ENCODE assay signal across 19 cellular contexts in genomic region chr11:85815186-85815911, GRCh38. TPM values are rescaled to one million over a fixed set of nuclear protein-coding genes. Genes with fewer than 3 reads are reported as not detected.
DNase-seq lines count a peak whose midpoint lies in the region; ATAC-seq and TF ChIP-seq lines count a peak whose summit lies in the region.
"Had no signal": no experiment of that assay in that cellular context is flagged by ENCODE, and none has a peak within 500 bp of the region (broad histone marks: within the 10 kb centered on the region; RNA-seq: fewer than 3 reads in every experiment).

No MANE protein-coding gene starts in this region.

- no peak for ATAC-seq in HG03520 (IDR thresholded peaks at IDR 0.05; ENCODE audit: unreplicated experiment)
- ATAC-seq: HepG2 had no signal

- no peaks in the 10 kb centered on the region for H3K27me3 ChIP-seq in AG04450 (ENCODE audit: control insufficient read depth, insufficient read depth, low read length)
- H3K27me3 ChIP-seq: right atrium auricular region had no signal

- peaks cover 12% of the 10 kb centered on the region for H3K4me1 Mint-ChIP-seq in activated CD4-positive, alpha-beta memory T cell treated with anti-CD3 and anti-CD28 coated beads for 36 hours (ENCODE audit: low read depth)

- H3K4me3 ChIP-seq in AG04450 (ENCODE audit: low read depth, low read length) (no peak overlapping the region), HFF-Myc (replicated peaks; ENCODE audit: low read depth, low read length) (no peak overlapping the region), fibroblast of the aortic adventitia (ENCODE audit: low read depth, low read length) (no peak overlapping the region)
- H3K4me3 ChIP-seq: right atrium auricular region had no signal

- no peaks in the 10 kb centered on the region for H3K9me3 Mint-ChIP-seq in activated CD4-positive, alpha-beta memory T cell treated with anti-CD3 and anti-CD28 coated beads for 36 hours
- H3K9me3 Mint-ChIP-seq: nephron, type B pancreatic cell had no signal

- peak overlapping the region; percentile 81 for H3K27ac ChIP-seq in AG04450 (ENCODE audit: low read depth, low read length)
- H3K27ac ChIP-seq: right atrium auricular region had no signal

- DNase-seq in AG04450 (ENCODE audit: low read depth, low spot score) = peak; percentile 66
- peak; percentile 21 for DNase-seq in HFF-Myc (ENCODE audit: extremely low read depth, low read depth)
- peak; percentile 13 for DNase-seq in T1000 (lab: John Stamatoyannopoulos, UW)
- peak; percentile 37 for DNase-seq in fibroblast of the aortic adventitia (ENCODE audit: low read depth)
- no peak for DNase-seq in activated CD4-positive, alpha-beta memory T cell treated with anti-CD3 and anti-CD28 coated beads for 36 hours
- DNase-seq in NCI-H2171 (lab: John Stamatoyannopoulos, UW) = no peak
- no peak for DNase-seq in activated CD4-positive, alpha-beta T cell treated with anti-CD3 and anti-CD28 coated beads for 1 hour
- DNase-seq: activated CD4-positive, alpha-beta T cell treated with anti-CD3 and anti-CD28 coated beads, Interleukin-2, amount 50 U/mL, for 48 hours; AML-193; NCI-H1092 treated with DMSO at 0.1 percent for 48 hours; stimulated activated CD4-positive, alpha-beta T cell treated with anti-CD3 and anti-CD28 coated beads, Interleukin-2, amount 100 ng/mL, for 48 hours; stimulated activated CD8-positive, alpha-beta memory T cell treated with anti-CD3 and anti-CD28 coated beads, Interleukin-4, amount 100 ng/mL, for 48 hours had no signal

- POLR2A ChIA-PET in AG04450 (lab: Yijun Ruan, JAX) = interaction anchor here (0.8 to 2.5 kb wide), 5 partner anchors 12 to 150 kb away, joined by 3 to 15 read pairs (median 4); partner anchors contain the start of gene CREBZF
- POLR2A ChIA-PET in activated CD4-positive, alpha-beta memory T cell treated with anti-CD3 and anti-CD28 coated beads for 36 hours (lab: Charles Lee) = interaction anchor here (1.3 kb wide), 2 partner anchors 10 to 12 kb away, joined by 3 to 4 read pairs; no protein-coding TSS in a partner anchor

- H3K27ac Mint-ChIP-seq in activated CD4-positive, alpha-beta memory T cell treated with anti-CD3 and anti-CD28 coated beads for 36 hours = no peak overlapping the region
- H3K27ac Mint-ChIP-seq: nephron, type B pancreatic cell had no signal

- H3K9me3 ChIP-seq in AG04450 (ENCODE audit: control insufficient read depth, insufficient read depth, low read length) = no peaks in the 10 kb centered on the region
- H3K9me3 ChIP-seq: right atrium auricular region had no signal

- no peak overlapping the region for H3K4me3 Mint-ChIP-seq in activated CD4-positive, alpha-beta memory T cell treated with anti-CD3 and anti-CD28 coated beads for 36 hours
- H3K4me3 Mint-ChIP-seq: nephron, type B pancreatic cell had no signal

- peaks cover 3% of the 10 kb centered on the region for H3K27me3 Mint-ChIP-seq in activated CD4-positive, alpha-beta memory T cell treated with anti-CD3 and anti-CD28 coated beads for 36 hours

- no peaks in the 10 kb centered on the region for H3K36me3 Mint-ChIP-seq in activated CD4-positive, alpha-beta memory T cell treated with anti-CD3 and anti-CD28 coated beads for 36 hours
- H3K36me3 Mint-ChIP-seq: type B pancreatic cell had no signal

- CTCF ChIA-PET in AG04450 (lab: Charles Lee) = interaction anchor here (1.8 kb wide), 1 partner anchor 11 kb away, joined by 9 read pairs; no protein-coding TSS in a partner anchor
- CTCF ChIA-PET in activated CD4-positive, alpha-beta memory T cell treated with anti-CD3 and anti-CD28 coated beads for 36 hours (lab: Charles Lee) = interaction anchor here (0.5 to 2.0 kb wide), 3 partner anchors 11 to 120 kb away, joined by 3 to 11 read pairs (median 5); no protein-coding TSS in a partner anchor

- intact Hi-C loops in activated CD4-positive, alpha-beta memory T cell treated with anti-CD3 and anti-CD28 coated beads for 36 hours (cut with micrococcal nuclease) = no loop called here

- TF ChIP-seq CTCF in AG04450 (IDR thresholded peaks at IDR 0.05; ENCODE audit: low read depth, low read length) = no peak
- TF ChIP-seq CTCF in HFF-Myc (IDR thresholded peaks at IDR 0.05; ENCODE audit: low read depth, low read length, missing control alignments) = no peak
- no peak for TF ChIP-seq CTCF in fibroblast of the aortic adventitia (IDR thresholded peaks at IDR 0.05; ENCODE audit: insufficient read depth, low read length)

RNA-seq across cellular contexts. Expression of gene SYTL2, which starts 4.4 kb away (rescaled TPM):
- polyA plus RNA-seq in AG04450 (2011; rRNA removed) = 122 and 169 TPM in 2 replicates
- 52.9 and 82.3 TPM in 2 replicates for polyA minus RNA-seq in AG04450 (2011; rRNA and poly(A)+ RNA removed)
- 5.2 and 52.4 TPM in 2 replicates for total RNA-seq in fibroblast of the aortic adventitia (ENCODE audit: low replicate concordance)
- 10 to 100 TPM; 10.2 TPM for total RNA-seq in activated CD4-positive, alpha-beta memory T cell treated with anti-CD3 and anti-CD28 coated beads for 36 hours

RNA-seq across cellular contexts. Expression of gene CCDC83, which starts 39.8 kb away (rescaled TPM):
- polyA plus RNA-seq in AG04450 (2011; rRNA removed) = not detected in 2 replicates
- not detected in 2 replicates for polyA minus RNA-seq in AG04450 (2011; rRNA and poly(A)+ RNA removed)
- not detected in 2 replicates for total RNA-seq in fibroblast of the aortic adventitia (ENCODE audit: low replicate concordance)
- total RNA-seq in activated CD4-positive, alpha-beta memory T cell treated with anti-CD3 and anti-CD28 coated beads for 36 hours = not detected
- total RNA-seq: HepG2, liver, right atrium auricular region had no signal
- polyA plus RNA-seq: adipose tissue, HepG2, liver had no signal

Comparison
In these comparisons a context has a peak if more than half of its experiments do, and no peak if none do; other contexts are left out.
1. DNase-seq: peak in AG04450 (single experiment), HFF-Myc (single experiment), T1000 (single experiment) and fibroblast of the aortic adventitia (single experiment); none in activated CD4-positive, alpha-beta memory T cell treated with anti-CD3 and anti-CD28 coated beads for 36 hours (single experiment), NCI-H2171 (single experiment) and activated CD4-positive, alpha-beta T cell treated with anti-CD3 and anti-CD28 coated beads for 1 hour (single experiment).